8 cellular contexts compared by ENCODE assay signal in the genomic region with DNA sequence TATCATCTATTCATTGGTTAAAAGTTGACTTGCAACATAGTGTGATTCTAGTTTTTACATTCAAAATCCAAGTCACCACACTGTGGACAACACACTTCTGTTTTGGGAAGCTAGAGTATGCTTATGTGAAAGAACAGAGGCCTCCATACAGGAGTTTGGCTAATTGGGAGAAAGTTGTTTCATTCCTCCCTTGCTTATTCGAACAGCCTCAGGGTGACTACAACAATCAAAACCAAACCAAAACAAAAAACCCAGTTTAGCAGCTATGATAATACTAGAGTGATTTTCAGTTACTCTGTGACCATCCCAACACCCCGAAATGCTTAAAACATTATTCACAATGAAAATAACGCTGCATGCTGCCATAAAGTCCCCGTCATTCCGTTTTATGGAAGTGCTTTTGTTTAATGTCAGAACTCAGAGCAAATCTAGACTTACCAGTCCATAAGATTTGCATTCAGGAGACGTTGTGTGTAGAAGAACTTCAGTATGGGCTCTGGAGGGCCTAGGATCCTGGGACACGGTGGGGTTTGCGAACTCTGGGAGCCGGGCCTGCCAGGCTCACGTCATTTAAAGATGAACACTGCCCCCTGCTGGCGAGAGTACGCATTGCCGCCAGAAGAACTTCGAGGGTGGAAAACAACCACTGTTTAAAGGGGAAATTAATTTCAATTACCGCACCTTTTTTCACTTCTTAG.
DNase-seq lines count a peak whose midpoint lies in the region; ATAC-seq and TF ChIP-seq lines count a peak whose summit lies in the region.

No MANE protein-coding gene starts in this region.

- no peak overlapping the region for H3K27ac Mint-ChIP-seq in CD4-positive, alpha-beta T cell
- no peak overlapping the region for H3K27ac Mint-ChIP-seq in activated B cell treated with CpG ODN at 0.5 μM for 24 hours
- no peak overlapping the region for H3K27ac Mint-ChIP-seq in central memory CD8-positive, alpha-beta T cell (ENCODE audit: low read depth)

- no peak for ATAC-seq in CD4-positive, alpha-beta T cell (ENCODE audit: poor library complexity)
- ATAC-seq in GM19463 (IDR thresholded peaks at IDR 0.05; ENCODE audit: unreplicated experiment), result peak; percentile 56
- peak; percentile 45 for ATAC-seq in activated B cell treated with CpG ODN at 0.5 μM for 24 hours (ENCODE audit: low read depth)
- no peak for ATAC-seq in central memory CD8-positive, alpha-beta T cell (replicated peaks; ENCODE audit: extremely low read depth, poor library complexity, severe bottlenecking)
- ATAC-seq in left colon, result peak; percentile 72
- ATAC-seq in GM21447 (IDR thresholded peaks at IDR 0.05; ENCODE audit: unreplicated experiment), result no peak

- no peaks in the 10 kb centered on the region for H3K9me3 ChIP-seq in CD4-positive, alpha-beta T cell (ENCODE audit: control insufficient read depth, low read length)

- CTCF ChIA-PET in CD4-positive, alpha-beta T cell (lab: Charles Lee), result interaction anchor here (0.8 to 4.4 kb wide), 3 partner anchors 10 to 1425 kb away, joined by 3 to 20 read pairs (median 4); no protein-coding TSS in a partner anchor
- CTCF ChIA-PET in activated B cell treated with CpG ODN at 0.5 μM for 24 hours (lab: Charles Lee), result interaction anchor here (0.9 to 4.8 kb wide), 9 partner anchors 11 to 1430 kb away, joined by 3 to 36 read pairs (median 4); no protein-coding TSS in a partner anchor

- H3K27ac ChIP-seq in CD4-positive, alpha-beta T cell (ENCODE audit: low read depth, low read length), result no peak overlapping the region

- peak; percentile 97 for TF ChIP-seq CTCF in CD4-positive, alpha-beta T cell (IDR thresholded peaks at IDR 0.05)
- peak; percentile 90 for TF ChIP-seq CTCF in activated B cell treated with CpG ODN at 0.5 μM for 24 hours (IDR thresholded peaks at IDR 0.05)

- H3K36me3 Mint-ChIP-seq in CD4-positive, alpha-beta T cell (ENCODE audit: low read depth), result no peaks in the 10 kb centered on the region
- no peaks in the 10 kb centered on the region for H3K36me3 Mint-ChIP-seq in activated B cell treated with CpG ODN at 0.5 μM for 24 hours (ENCODE audit: low read depth)
- no peaks in the 10 kb centered on the region for H3K36me3 Mint-ChIP-seq in central memory CD8-positive, alpha-beta T cell (ENCODE audit: insufficient read depth)

- peaks cover 6% of the 10 kb centered on the region for H3K4me1 Mint-ChIP-seq in CD4-positive, alpha-beta T cell (ENCODE audit: low read depth)
- peaks cover 4% of the 10 kb centered on the region for H3K4me1 Mint-ChIP-seq in activated B cell treated with CpG ODN at 0.5 μM for 24 hours
- peaks cover 12% of the 10 kb centered on the region for H3K4me1 Mint-ChIP-seq in central memory CD8-positive, alpha-beta T cell

- no peak overlapping the region for H3K4me3 Mint-ChIP-seq in CD4-positive, alpha-beta T cell
- no peak overlapping the region for H3K4me3 Mint-ChIP-seq in activated B cell treated with CpG ODN at 0.5 μM for 24 hours
- H3K4me3 Mint-ChIP-seq in central memory CD8-positive, alpha-beta T cell, result no peak overlapping the region

- intact Hi-C loops in CD4-positive, alpha-beta T cell (cut with DNase I, micrococcal nuclease), result loop anchor here (1.0 to 2.0 kb wide), 2 partner anchors 1425 to 1429 kb away; no protein-coding TSS in a partner anchor
- intact Hi-C loops in activated B cell treated with CpG ODN at 0.5 μM for 24 hours (cut with micrococcal nuclease) (loop anchor here (1.0 kb wide), 2 partner anchors 1425 to 1430 kb away; no protein-coding TSS in a partner anchor), left colon (cut with DNase I, micrococcal nuclease) (loop anchor here in 1 of 2 donors (10.0 kb wide), 1 partner anchor 125 kb away; no protein-coding TSS in a partner anchor)

- peaks cover 35% of the 10 kb centered on the region for H3K27me3 Mint-ChIP-seq in CD4-positive, alpha-beta T cell
- peaks cover 19% of the 10 kb centered on the region for H3K27me3 Mint-ChIP-seq in activated B cell treated with CpG ODN at 0.5 μM for 24 hours
- peaks cover 46% of the 10 kb centered on the region for H3K27me3 Mint-ChIP-seq in central memory CD8-positive, alpha-beta T cell

- H3K27me3 ChIP-seq in CD4-positive, alpha-beta T cell (ENCODE audit: control insufficient read depth, insufficient read depth, low read length), result no peaks in the 10 kb centered on the region

- POLR2A ChIA-PET in CD4-positive, alpha-beta T cell (lab: Charles Lee), result interaction anchor here (1.1 kb wide), 1 partner anchor 10 kb away, joined by 3 read pairs; no protein-coding TSS in a partner anchor
- POLR2A ChIA-PET in activated B cell treated with CpG ODN at 0.5 μM for 24 hours (lab: Charles Lee), result no interaction called here

- peak; percentile 33 to 70 (median 49) for DNase-seq in CD4-positive, alpha-beta T cell
- peak; percentile 49 for DNase-seq in NCI-H1048 (lab: John Stamatoyannopoulos, UW)
- peak; percentile 35 for DNase-seq in activated B cell treated with CpG ODN at 0.5 μM for 24 hours
- DNase-seq in central memory CD8-positive, alpha-beta T cell (ENCODE audit: low spot score in 2 of 2), result peak; percentile 23 to 54
- DNase-seq in left colon, result peak; percentile 52 to 85
- peak; percentile 73 to 74 for DNase-seq in stimulated activated CD4-positive, alpha-beta T cell treated with anti-CD3 and anti-CD28 coated beads, Interleukin-2, amount 100 ng/mL, for 48 hours

- H3K9me3 Mint-ChIP-seq in CD4-positive, alpha-beta T cell, result no peaks in the 10 kb centered on the region
- H3K9me3 Mint-ChIP-seq in activated B cell treated with CpG ODN at 0.5 μM for 24 hours, result no peaks in the 10 kb centered on the region
- no peaks in the 10 kb centered on the region for H3K9me3 Mint-ChIP-seq in central memory CD8-positive, alpha-beta T cell

Comparison
In these comparisons a context has a peak if more than half of its experiments do, and no peak if none do; other contexts are left out.
1. ATAC-seq: peak in GM19463 (single experiment), activated B cell treated with CpG ODN at 0.5 μM for 24 hours (single experiment) and left colon (single experiment); none in CD4-positive, alpha-beta T cell (single experiment), central memory CD8-positive, alpha-beta T cell (single experiment) and GM21447 (single experiment).
2. Peak in every context shown above with its lines, with median percentiles within 50 percentile points of each other: DNase-seq.